In genomic region chr19:33310606-33311325, GRCh38 we compare ENCODE assay signal across 16 cellular contexts. TPM values are rescaled to one million over a fixed set of nuclear protein-coding genes. Genes with fewer than 3 reads are reported as not detected.
A peak's percentile ranks its signal among the peaks of the same experiment; 100 is the strongest.
DNase-seq lines count a peak whose midpoint lies in the region; ATAC-seq, FAIRE-seq and TF ChIP-seq lines count a peak whose summit lies in the region.
"Had no signal": no experiment of that assay in that cellular context is flagged by ENCODE, and none has a peak within 500 bp of the region (broad histone marks: within the 10 kb centered on the region; RNA-seq: fewer than 3 reads in every experiment).

No MANE protein-coding gene starts in this region.

- H3K27ac ChIP-seq in A549: no peak overlapping the region
- no peak overlapping the region for H3K27ac ChIP-seq in SJCRH30
- H3K27ac ChIP-seq: epithelial cell of prostate, GM23248 had no signal

- WGBS in A549 (ENCODE audit: missing lambda C conversion rate): 75% methylated on average over 18 of the region's 18 CpGs

- no peak for TF ChIP-seq EP300 in A549 (IDR thresholded peaks at IDR 0.05)

- DNase-seq in A549 (ENCODE audit: low read depth in 1 of 2, low spot score in 1 of 2) (no peak), NCI-H2029 (lab: John Stamatoyannopoulos, UW) (peak; percentile 60), epithelial cell of esophagus (ENCODE audit: low read depth) (peak; percentile 46), mucosa of descending colon (peak; percentile 53 to 63 (median 58)), SJCRH30 (no peak)
- DNase-seq: activated CD4-positive, alpha-beta T cell treated with anti-CD3 and anti-CD28 coated beads for 1 hour; GM23248; NCI-H1417; NCI-H524 treated with DMSO at 0.1 percent for 48 hours; stimulated activated naive CD8-positive, alpha-beta T cell treated with anti-CD3 and anti-CD28 coated beads, Interleukin-15, amount 100 ng/mL, for 72 hours had no signal

- no peaks in the 10 kb centered on the region for H3K27me3 ChIP-seq in SJCRH30

- CTCF ChIA-PET in A549 (lab: Yijun Ruan, JAX): interaction anchor here (0.6 to 9.5 kb wide), 23 partner anchors 9 to 120 kb away, joined by 3 to 115 read pairs (median 4); partner anchors contain the start of genes CEBPA and CEBPG

- H3K4me1 ChIP-seq in A549 (peaks cover 2% of the 10 kb centered on the region; the same call in 2 of the 3 replicates), mucosa of descending colon (ENCODE audit: low read depth) (peaks cover 20% of the 10 kb centered on the region), SJCRH30 (no peaks in the 10 kb centered on the region)

- H3K4me3 ChIP-seq in A549 (no peak overlapping the region), epithelial cell of esophagus (ENCODE audit: low read length) (no peak overlapping the region), mucosa of descending colon (no peak overlapping the region), SJCRH30 (no peak overlapping the region)
- H3K4me3 ChIP-seq: GM23248, skin epidermis had no signal

- no peak for TF ChIP-seq POLR2A in A549 (IDR thresholded peaks at IDR 0.05; ENCODE audit: low read length)

- peak; percentile 45 to 49; a peak in 5 of 6 replicates for ATAC-seq in A549
- ATAC-seq in mucosa of descending colon: peak; percentile 86
- ATAC-seq in HG03039 (IDR thresholded peaks at IDR 0.05; ENCODE audit: unreplicated experiment): no peak
- no peak for ATAC-seq in HG02763 (IDR thresholded peaks at IDR 0.05; ENCODE audit: unreplicated experiment)
- no peak for ATAC-seq in GM21529 (IDR thresholded peaks at IDR 0.05; ENCODE audit: unreplicated experiment)
- ATAC-seq: stimulated activated naive CD8-positive, alpha-beta T cell treated with anti-CD3 and anti-CD28 coated beads, Interleukin-15, amount 100 ng/mL, for 72 hours had no signal

- no peak for TF ChIP-seq RAD21 in A549 (conservative IDR thresholded peaks at IDR 0.05 in 1 of 2, IDR thresholded peaks at IDR 0.05 in 1 of 2)

- H3K36me3 ChIP-seq in mucosa of descending colon (ENCODE audit: low read depth): no peaks in the 10 kb centered on the region
- H3K36me3 ChIP-seq in SJCRH30: no peaks in the 10 kb centered on the region

- POLR2A ChIA-PET in A549 (lab: Yijun Ruan, JAX): interaction anchor here (2.5 kb wide), 1 partner anchor 8 kb away, joined by 10 read pairs; the partner anchor contains the start of gene CEBPA

- TF ChIP-seq CTCF in A549 (IDR thresholded peaks at IDR 0.05) (no peak), epithelial cell of esophagus (IDR thresholded peaks at IDR 0.05; ENCODE audit: insufficient read depth, low read depth, low read length, missing control alignments) (peak; percentile 33), mucosa of descending colon (IDR thresholded peaks at IDR 0.05) (no peak)

- FAIRE-seq in A549 (lab: Jason Lieb, UNC): no peak
- FAIRE-seq: RCC 7860 had no signal

- no peak overlapping the region for H3K4me2 ChIP-seq in A549

- peaks cover 4% of the 10 kb centered on the region; the same call in 1 of the 3 replicates for H3K9me3 ChIP-seq in A549
- H3K9me3 ChIP-seq in mucosa of descending colon: no peaks in the 10 kb centered on the region
- no peaks in the 10 kb centered on the region for H3K9me3 ChIP-seq in SJCRH30 (replicated peaks)

- intact Hi-C loops in mucosa of descending colon (cut with DNase I, micrococcal nuclease): no loop called here

TF ChIP-seq in A549, 52 proteins besides CTCF, POLR2A, EP300 and RAD21:
- no peak for TF ChIP-seq ATOH8 (CRISPR knock-in tag; IDR thresholded peaks at IDR 0.05; ENCODE audit: low read depth)
- TF ChIP-seq, protein P1, sequence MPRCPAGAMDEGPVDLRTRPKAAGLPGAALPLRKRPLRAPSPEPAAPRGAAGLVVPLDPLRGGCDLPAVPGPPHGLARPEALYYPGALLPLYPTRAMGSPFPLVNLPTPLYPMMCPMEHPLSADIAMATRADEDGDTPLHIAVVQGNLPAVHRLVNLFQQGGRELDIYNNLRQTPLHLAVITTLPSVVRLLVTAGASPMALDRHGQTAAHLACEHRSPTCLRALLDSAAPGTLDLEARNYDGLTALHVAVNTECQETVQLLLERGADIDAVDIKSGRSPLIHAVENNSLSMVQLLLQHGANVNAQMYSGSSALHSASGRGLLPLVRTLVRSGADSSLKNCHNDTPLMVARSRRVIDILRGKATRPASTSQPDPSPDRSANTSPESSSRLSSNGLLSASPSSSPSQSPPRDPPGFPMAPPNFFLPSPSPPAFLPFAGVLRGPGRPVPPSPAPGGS (IDR thresholded peaks at IDR 0.05): no peak
- no peak for TF ChIP-seq ZNF302 (CRISPR knock-in tag; IDR thresholded peaks at IDR 0.05)

RNA-seq across cellular contexts. Expression of gene CEBPA, which starts 8.4 kb away (rescaled TPM):
- polyA plus RNA-seq in A549 (2011; rRNA removed) (3.5 and 4.3 TPM in 2 replicates), A549 (2017; fragmentation: RNase III; extraction: RNeasy Plus Mini Kit Qiagen cat#74134 plus additional on column Dnase treatment) (6.2 to 6.6 TPM (median 6.3 TPM) in 3 replicates)
- polyA plus RNA-seq in A549 (2012; cell fraction: cytosol; rRNA removed): 4.5 and 6.6 TPM in 2 replicates
- polyA plus RNA-seq in A549 (2012; cell fraction: nucleus; rRNA removed): 3.8 and 4.5 TPM in 2 replicates
- polyA minus RNA-seq in A549 (2011; rRNA and poly(A)+ RNA removed): 5.2 and 5.7 TPM in 2 replicates
- 10 to 100 TPM; 30.1 to 73.2 (median 66.1) TPM for total RNA-seq in mucosa of descending colon
- total RNA-seq in SJCRH30 (2014; rRNA removed; shearing (Covaris generic)): 5.8 and 5.9 TPM in 2 replicates
- polyA plus RNA-seq: GM23248 had no signal

Comparison
In these comparisons a context has a peak if more than half of its experiments do, and no peak if none do; other contexts are left out.
1. ATAC-seq: peak in A549 (2 of 2) and mucosa of descending colon (single experiment); none in HG03039 (single experiment), HG02763 (single experiment) and GM21529 (single experiment).
2. DNase-seq: peak in NCI-H2029 (single experiment), epithelial cell of esophagus (single experiment) and mucosa of descending colon (3 of 3); none in A549 (0 of 2) and SJCRH30 (0 of 2).